In genomic region chr14:54300881-54301280, GRCh38 we compare ENCODE assay signal across 23 cellular contexts.
A peak's percentile ranks its signal among the peaks of the same experiment; 100 is the strongest.
DNase-seq lines count a peak whose midpoint lies in the region; ATAC-seq and TF ChIP-seq lines count a peak whose summit lies in the region.
"Had no signal": no experiment of that assay in that cellular context is flagged by ENCODE, and none has a peak within 500 bp of the region (broad histone marks: within the 10 kb centered on the region; RNA-seq: fewer than 3 reads in every experiment).

No MANE protein-coding gene starts in this region.

- DNase-seq in DMS53 (lab: John Stamatoyannopoulos, UW): peak; percentile 22
- DNase-seq in DMS53 treated with DMSO at 0.1 percent for 48 hours (lab: John Stamatoyannopoulos, UW; ENCODE audit: unreplicated experiment): no peak
- DNase-seq in PC-9: no peak
- peak in 2 of 3 donors; percentile 19 to 31 for DNase-seq in mucosa of descending colon
- no peak for DNase-seq in upper lobe of right lung
- DNase-seq in NCI-H1436 treated with DMSO at 0.1 percent for 48 hours (lab: John Stamatoyannopoulos, UW): no peak
- DNase-seq: ACHN; Calu3; CD8-positive, alpha-beta memory T cell; DMS153; GF-D8; KBM-7; NCI-H1092; NCI-H146; NCI-H2029; NCI-H2227 treated with DMSO at 0.1 percent for 48 hours; NCI-H510A; NK-92 treated with Interleukin-12 subunit alpha and Interleukin-12 subunit beta, amount 100 ng/mL, for 24 hours; SJCRH30 had no signal

- CTCF ChIA-PET in PC-9 (lab: Charles Lee): interaction anchor here (0.7 kb wide), 2 partner anchors 113 to 388 kb away, joined by 3 to 4 read pairs; no protein-coding TSS in a partner anchor

- POLR2A ChIA-PET in PC-9 (lab: Charles Lee; ENCODE audit: unreplicated experiment): no interaction called here

- H3K79me2 ChIP-seq in PC-9 (ENCODE audit: low read depth): no peaks in the 10 kb centered on the region

- H3K36me3 ChIP-seq in PC-9 (ENCODE audit: low read depth) (no peaks in the 10 kb centered on the region), mucosa of descending colon (ENCODE audit: low read depth) (no peaks in the 10 kb centered on the region), upper lobe of right lung (no peaks in the 10 kb centered on the region)
- H3K36me3 ChIP-seq: SJCRH30 had no signal

- no peak for TF ChIP-seq CTCF in PC-9 (conservative IDR thresholded peaks at IDR 0.05)
- TF ChIP-seq CTCF in mucosa of descending colon (IDR thresholded peaks at IDR 0.05): no peak
- no peak for TF ChIP-seq CTCF in upper lobe of right lung (IDR thresholded peaks at IDR 0.05)

- H3K4me1 ChIP-seq in PC-9 (replicated peaks; ENCODE audit: insufficient read depth) (no peaks in the 10 kb centered on the region), mucosa of descending colon (ENCODE audit: low read depth) (no peaks in the 10 kb centered on the region), upper lobe of right lung (no peaks in the 10 kb centered on the region)
- H3K4me1 ChIP-seq: SJCRH30 had no signal

- H3K4me3 ChIP-seq in PC-9 (no peak overlapping the region), mucosa of descending colon (no peak overlapping the region), upper lobe of right lung (no peak overlapping the region)
- H3K4me3 ChIP-seq: SJCRH30 had no signal

- ATAC-seq in mucosa of descending colon (peak; percentile 76), upper lobe of right lung (peak; percentile 69), GM18858 (IDR thresholded peaks at IDR 0.05; ENCODE audit: unreplicated experiment) (no peak), HG02981 (IDR thresholded peaks at IDR 0.05; ENCODE audit: unreplicated experiment) (no peak)

- H3K27ac ChIP-seq in PC-9 (no peak overlapping the region), upper lobe of right lung (no peak overlapping the region)
- H3K27ac ChIP-seq: 22Rv1, C4-2B, SJCRH30 had no signal

- H3K4me2 ChIP-seq in PC-9: no peak overlapping the region

- intact Hi-C loops in PC-9 (cut with micrococcal nuclease; ENCODE audit: unreplicated experiment) (no loop called here), mucosa of descending colon (cut with DNase I, micrococcal nuclease) (no loop called here), upper lobe of right lung (cut with DNase I) (no loop called here)

- peak overlapping the region; percentile 61; the same call in 1 of the 2 replicates for H2AFZ ChIP-seq in PC-9

- no peaks in the 10 kb centered on the region for H3F3A ChIP-seq in PC-9 (ENCODE audit: insufficient read depth, low read depth)

- H3K9me3 ChIP-seq in PC-9 (ENCODE audit: insufficient read depth, low read depth) (no peaks in the 10 kb centered on the region), mucosa of descending colon (no peaks in the 10 kb centered on the region), upper lobe of right lung (no peaks in the 10 kb centered on the region)

- no peaks in the 10 kb centered on the region for H3K27me3 ChIP-seq in PC-9 (ENCODE audit: insufficient read depth, low read depth)
- no peaks in the 10 kb centered on the region for H3K27me3 ChIP-seq in upper lobe of right lung
- H3K27me3 ChIP-seq: SJCRH30 had no signal

- H4K20me1 ChIP-seq in PC-9 (ENCODE audit: insufficient read depth): no peaks in the 10 kb centered on the region

- BruUV-seq in PC-9 (replicated peaks; lab: Mats Ljungman, UMichigan): no TSS peak

- peaks cover 3% of the 10 kb centered on the region; the same call in 1 of the 2 replicates for H3K9me2 ChIP-seq in PC-9 (ENCODE audit: insufficient read depth)

Comparison
In these comparisons a context has a peak if more than half of its experiments do, and no peak if none do; other contexts are left out.
1. DNase-seq: peak in DMS53 (single experiment) and mucosa of descending colon (2 of 3); none in DMS53 treated with DMSO at 0.1 percent for 48 hours (single experiment), PC-9 (0 of 2), upper lobe of right lung (single experiment) and NCI-H1436 treated with DMSO at 0.1 percent for 48 hours (single experiment).
2. ATAC-seq: peak in mucosa of descending colon (single experiment) and upper lobe of right lung (single experiment); none in GM18858 (single experiment) and HG02981 (single experiment).